ENCODE assay signal across 9 cellular contexts in the genomic region with DNA sequence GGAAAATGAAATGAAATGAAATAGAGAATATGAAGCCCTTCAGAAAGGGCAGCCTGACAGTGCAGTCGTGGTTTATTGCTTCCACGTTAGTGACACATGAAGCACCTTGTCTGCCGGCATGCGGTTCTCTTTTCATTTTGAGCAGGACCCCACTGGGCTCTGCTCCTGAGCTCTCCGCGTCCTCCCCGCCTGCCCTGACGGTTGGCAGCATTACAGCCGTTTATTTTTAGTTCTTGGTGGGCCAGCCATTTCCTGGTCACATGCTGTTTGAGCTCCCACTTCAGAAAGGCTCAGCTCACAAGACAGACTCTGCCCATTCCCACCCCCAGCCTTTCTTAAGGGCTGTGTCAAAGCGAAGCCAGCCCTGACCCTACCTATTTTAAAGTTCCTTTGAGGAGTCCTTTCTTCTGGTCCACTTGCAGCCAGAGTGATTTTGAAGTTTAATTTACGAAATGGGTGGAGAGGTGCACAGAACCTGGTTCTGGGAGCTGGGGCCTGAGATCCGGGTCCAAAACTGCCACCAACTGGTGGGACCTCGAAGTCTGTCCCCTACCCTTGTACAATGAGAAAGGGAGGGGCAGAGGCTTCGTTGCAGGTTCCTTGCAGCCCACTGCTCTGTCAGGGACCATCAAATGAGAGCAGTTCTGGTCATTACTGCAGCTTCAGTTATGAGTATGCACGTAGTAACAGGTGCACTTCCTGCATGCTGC.
DNase-seq lines count a peak whose midpoint lies in the region; ATAC-seq and TF ChIP-seq lines count a peak whose summit lies in the region.
"Had no signal": no experiment of that assay in that cellular context is flagged by ENCODE, and none has a peak within 500 bp of the region (broad histone marks: within the 10 kb centered on the region; RNA-seq: fewer than 3 reads in every experiment).

No MANE protein-coding gene starts in this region.

- no peaks in the 10 kb centered on the region for H3K9me3 ChIP-seq in neural progenitor cell (ENCODE audit: low read depth)
- no peaks in the 10 kb centered on the region for H3K9me3 ChIP-seq in SK-N-SH
- H3K9me3 ChIP-seq: SJSA1 had no signal

- no peaks in the 10 kb centered on the region for H3K36me3 Mint-ChIP-seq in neural progenitor cell

- no peaks in the 10 kb centered on the region for H3K27me3 ChIP-seq in neural progenitor cell
- H3K27me3 ChIP-seq in SK-N-SH (ENCODE audit: insufficient read depth), result no peaks in the 10 kb centered on the region
- H3K27me3 ChIP-seq: SJSA1 had no signal

- H3K9me3 Mint-ChIP-seq in neural progenitor cell, result peaks cover 4% of the 10 kb centered on the region

- no peak overlapping the region for H3K4me3 Mint-ChIP-seq in neural progenitor cell

- TF ChIP-seq RAD21 in SK-N-SH (IDR thresholded peaks at IDR 0.05; ENCODE audit: low read length), result no peak

- no peaks in the 10 kb centered on the region for H3K27me3 Mint-ChIP-seq in neural progenitor cell (ENCODE audit: insufficient read depth, low read depth)

- H3K36me3 ChIP-seq in neural progenitor cell (no peaks in the 10 kb centered on the region), SK-N-SH (replicated peaks in 1 of 2; ENCODE audit: control insufficient read depth in 1 of 2, insufficient read depth in 2 of 2, low read length in 1 of 2) (no peaks in the 10 kb centered on the region)

- peak overlapping the region; percentile 84 for H3K27ac Mint-ChIP-seq in neural progenitor cell

- POLR2A ChIA-PET in SK-N-SH (lab: Yijun Ruan, JAX), result no interaction called here

- H2AFZ ChIP-seq in neural progenitor cell (replicated peaks) (no peak overlapping the region), SK-N-SH (ENCODE audit: low read depth) (no peak overlapping the region; the same call in 1 of the 2 replicates)

- 76% methylated on average over 12 of the region's 15 CpGs for WGBS in SK-N-SH (ENCODE audit: low lambda C conversion rate)

- CTCF ChIA-PET in SK-N-SH (lab: Yijun Ruan, JAX), result interaction anchor here (0.6 to 1.6 kb wide), 4 partner anchors 14 to 1628 kb away, joined by 3 read pairs; no protein-coding TSS in a partner anchor

- ATAC-seq in HG03108 (IDR thresholded peaks at IDR 0.05; ENCODE audit: unreplicated experiment), result peak; percentile 49

- H3K79me2 ChIP-seq in neural progenitor cell (ENCODE audit: low read depth) (no peaks in the 10 kb centered on the region), SK-N-SH (ENCODE audit: insufficient read depth) (no peaks in the 10 kb centered on the region)

- no peak overlapping the region for H3K4me3 ChIP-seq in neural progenitor cell
- H3K4me3 ChIP-seq in SK-N-SH (ENCODE audit: low read depth in 2 of 2, low read length in 1 of 2), result no peak overlapping the region
- H3K4me3 ChIP-seq: SJSA1 had no signal

- H3F3A ChIP-seq in neural progenitor cell (ENCODE audit: low read depth), result no peaks in the 10 kb centered on the region
- H3F3A ChIP-seq in SK-N-SH (replicated peaks; ENCODE audit: insufficient read depth), result no peaks in the 10 kb centered on the region

- H3K9ac ChIP-seq in neural progenitor cell (no peak overlapping the region), SK-N-SH (no peak overlapping the region)

- no peak for TF ChIP-seq EP300 in SK-N-SH (IDR thresholded peaks at IDR 0.05; ENCODE audit: borderline replicate concordance in 1 of 2, low read depth in 1 of 2, low read length in 1 of 2)

- H3K27ac ChIP-seq in angular gyrus (ENCODE audit: low read depth, low read length) (peak overlapping the region; percentile 57), neural progenitor cell (no peak overlapping the region), SK-N-SH (ENCODE audit: low read depth in 2 of 2, low read length in 1 of 2) (no peak overlapping the region)
- H3K27ac ChIP-seq: SJSA1 had no signal

- no peaks in the 10 kb centered on the region for H3K9me2 ChIP-seq in SK-N-SH

- peak; percentile 16 for DNase-seq in NCI-H2227 (lab: John Stamatoyannopoulos, UW; ENCODE audit: unreplicated experiment)
- DNase-seq in NCI-H2227 treated with DMSO at 0.1 percent for 48 hours (lab: John Stamatoyannopoulos, UW), result no peak
- DNase-seq in neural progenitor cell (ENCODE audit: low spot score), result no peak
- DNase-seq in HuH-7 (ENCODE audit: low spot score), result no peak
- no peak for DNase-seq in SK-N-SH
- DNase-seq in activated CD8-positive, alpha-beta memory T cell treated with anti-CD3 and anti-CD28 coated beads, Interleukin-2, amount 50 U/mL, for 48 hours, result no peak

- no peaks in the 10 kb centered on the region for H4K20me1 ChIP-seq in neural progenitor cell (ENCODE audit: low read depth)
- no peaks in the 10 kb centered on the region for H4K20me1 ChIP-seq in SK-N-SH (ENCODE audit: insufficient read depth)

- TF ChIP-seq CTCF in neural progenitor cell (IDR thresholded peaks at IDR 0.05) (no peak), SK-N-SH (IDR thresholded peaks at IDR 0.05) (no peak)

- peaks cover 29% of the 10 kb centered on the region for H3K4me1 Mint-ChIP-seq in neural progenitor cell

- H3K4me2 ChIP-seq in neural progenitor cell (no peak overlapping the region), SK-N-SH (no peak overlapping the region)

- H3K4me1 ChIP-seq in neural progenitor cell, result peaks cover 3% of the 10 kb centered on the region
- H3K4me1 ChIP-seq in SK-N-SH (ENCODE audit: control insufficient read depth in 1 of 2, insufficient read depth in 2 of 2, low read depth in 1 of 2, low read length in 1 of 2), result peaks cover 2 to 8% of the 10 kb centered on the region in 2 experiments; a peak in 2 of 4 replicates

TF ChIP-seq in SK-N-SH, 30 proteins besides CTCF, POLR2A, EP300 and RAD21:
- TF ChIP-seq FOSL2 (IDR thresholded peaks at IDR 0.05; ENCODE audit: borderline replicate concordance, low read depth), result no peak
- TF ChIP-seq, protein P1, sequence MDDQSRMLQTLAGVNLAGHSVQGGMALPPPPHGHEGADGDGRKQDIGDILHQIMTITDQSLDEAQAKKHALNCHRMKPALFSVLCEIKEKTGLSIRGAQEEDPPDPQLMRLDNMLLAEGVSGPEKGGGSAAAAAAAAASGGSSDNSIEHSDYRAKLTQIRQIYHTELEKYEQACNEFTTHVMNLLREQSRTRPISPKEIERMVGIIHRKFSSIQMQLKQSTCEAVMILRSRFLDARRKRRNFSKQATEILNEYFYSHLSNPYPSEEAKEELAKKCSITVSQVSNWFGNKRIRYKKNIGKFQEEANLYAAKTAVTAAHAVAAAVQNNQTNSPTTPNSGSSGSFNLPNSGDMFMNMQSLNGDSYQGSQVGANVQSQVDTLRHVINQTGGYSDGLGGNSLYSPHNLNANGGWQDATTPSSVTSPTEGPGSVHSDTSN (IDR thresholded peaks at IDR 0.05), result no peak
- no peak for TF ChIP-seq NRF1 (IDR thresholded peaks at IDR 0.05; ENCODE audit: low read depth, low read length)
- TF ChIP-seq MXI1 (IDR thresholded peaks at IDR 0.05; ENCODE audit: low read depth, low read length), result no peak
- TF ChIP-seq FOXM1 (IDR thresholded peaks at IDR 0.05; ENCODE audit: low read depth), result no peak
- no peak for TF ChIP-seq GABPA (IDR thresholded peaks at IDR 0.05; ENCODE audit: low read depth)
- no peak for TF ChIP-seq RFX5 (IDR thresholded peaks at IDR 0.05; ENCODE audit: low read length)
- TF ChIP-seq, protein P2, sequence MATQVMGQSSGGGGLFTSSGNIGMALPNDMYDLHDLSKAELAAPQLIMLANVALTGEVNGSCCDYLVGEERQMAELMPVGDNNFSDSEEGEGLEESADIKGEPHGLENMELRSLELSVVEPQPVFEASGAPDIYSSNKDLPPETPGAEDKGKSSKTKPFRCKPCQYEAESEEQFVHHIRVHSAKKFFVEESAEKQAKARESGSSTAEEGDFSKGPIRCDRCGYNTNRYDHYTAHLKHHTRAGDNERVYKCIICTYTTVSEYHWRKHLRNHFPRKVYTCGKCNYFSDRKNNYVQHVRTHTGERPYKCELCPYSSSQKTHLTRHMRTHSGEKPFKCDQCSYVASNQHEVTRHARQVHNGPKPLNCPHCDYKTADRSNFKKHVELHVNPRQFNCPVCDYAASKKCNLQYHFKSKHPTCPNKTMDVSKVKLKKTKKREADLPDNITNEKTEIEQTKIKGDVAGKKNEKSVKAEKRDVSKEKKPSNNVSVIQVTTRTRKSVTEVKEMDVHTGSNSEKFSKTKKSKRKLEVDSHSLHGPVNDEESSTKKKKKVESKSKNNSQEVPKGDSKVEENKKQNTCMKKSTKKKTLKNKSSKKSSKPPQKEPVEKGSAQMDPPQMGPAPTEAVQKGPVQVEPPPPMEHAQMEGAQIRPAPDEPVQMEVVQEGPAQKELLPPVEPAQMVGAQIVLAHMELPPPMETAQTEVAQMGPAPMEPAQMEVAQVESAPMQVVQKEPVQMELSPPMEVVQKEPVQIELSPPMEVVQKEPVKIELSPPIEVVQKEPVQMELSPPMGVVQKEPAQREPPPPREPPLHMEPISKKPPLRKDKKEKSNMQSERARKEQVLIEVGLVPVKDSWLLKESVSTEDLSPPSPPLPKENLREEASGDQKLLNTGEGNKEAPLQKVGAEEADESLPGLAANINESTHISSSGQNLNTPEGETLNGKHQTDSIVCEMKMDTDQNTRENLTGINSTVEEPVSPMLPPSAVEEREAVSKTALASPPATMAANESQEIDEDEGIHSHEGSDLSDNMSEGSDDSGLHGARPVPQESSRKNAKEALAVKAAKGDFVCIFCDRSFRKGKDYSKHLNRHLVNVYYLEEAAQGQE (IDR thresholded peaks at IDR 0.05; ENCODE audit: low read depth, low read length), result no peak
- no peak for TF ChIP-seq SMC3 (IDR thresholded peaks at IDR 0.05; ENCODE audit: low read depth, low read length)
- TF ChIP-seq EZH2phosphoT487 (IDR thresholded peaks at IDR 0.05; ENCODE audit: borderline replicate concordance, low read depth), result no peak
